In the genomic region with DNA sequence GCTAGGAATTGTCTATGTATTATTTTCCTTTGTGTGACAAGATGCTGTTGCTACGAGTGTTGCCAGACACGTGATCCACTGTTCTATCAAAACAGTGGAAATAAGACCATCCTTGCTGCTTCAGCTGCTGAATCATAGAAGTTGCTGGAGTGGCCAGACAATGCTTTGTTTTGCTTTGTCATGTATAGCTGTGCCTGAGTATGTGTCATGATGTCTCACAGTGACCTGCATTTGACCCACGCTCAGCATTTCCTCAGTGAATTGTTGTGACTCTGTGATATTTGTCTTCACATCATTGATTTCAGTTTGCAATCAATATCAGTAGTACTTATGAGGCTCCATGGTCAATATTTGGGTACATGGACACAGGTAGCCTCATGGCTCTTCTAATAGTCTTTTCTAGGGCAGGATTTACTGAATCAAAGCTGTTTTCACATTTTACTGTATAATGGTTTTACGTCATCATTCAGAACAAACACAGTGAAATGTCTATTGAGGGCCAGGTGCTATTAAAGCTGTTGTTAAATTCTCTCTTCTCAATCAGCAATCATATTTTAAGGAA, we compare ENCODE assay signal across 12 cellular contexts. TPM values are rescaled to one million over a fixed set of nuclear protein-coding genes. Genes with fewer than 3 reads are reported as not detected.
DNase-seq lines count a peak whose midpoint lies in the region; ATAC-seq and TF ChIP-seq lines count a peak whose summit lies in the region.
"Had no signal": no experiment of that assay in that cellular context is flagged by ENCODE, and none has a peak within 500 bp of the region (broad histone marks: within the 10 kb centered on the region; RNA-seq: fewer than 3 reads in every experiment).

No MANE protein-coding gene starts in this region.

- H3K27ac Mint-ChIP-seq in naive thymus-derived CD8-positive, alpha-beta T cell, result peak overlapping the region in 1 of 10 donors; percentile 72
- H3K27ac Mint-ChIP-seq: activated naive CD4-positive, alpha-beta T cell treated with anti-CD3 and anti-CD28 coated beads, Interleukin-2, amount 50 U/mL, for 24 hours; T-helper 1 cell treated with Interleukin-12 subunit alpha and Interleukin-12 subunit beta and Interleukin-4 antibody, amounts not matched to agents 30 μg/mL and 1 μg/mL, for 36 hours had no signal

- H3K36me3 Mint-ChIP-seq in naive thymus-derived CD8-positive, alpha-beta T cell, result peaks cover 7 to 30% (median 17%) of the 10 kb centered on the region in 3 donors

- intact Hi-C loops in PC-3 (cut with micrococcal nuclease), result no loop called here

- no peaks in the 10 kb centered on the region for H3F3A ChIP-seq in PC-3 (ENCODE audit: low read length, unreplicated experiment)

- no peaks in the 10 kb centered on the region for H4K20me1 ChIP-seq in PC-3 (ENCODE audit: low read length)
- no peaks in the 10 kb centered on the region for H4K20me1 ChIP-seq in osteoblast (ENCODE audit: insufficient read depth, low read length)

- no peak overlapping the region for H3K4me3 Mint-ChIP-seq in naive thymus-derived CD8-positive, alpha-beta T cell
- H3K4me3 Mint-ChIP-seq: activated naive CD4-positive, alpha-beta T cell treated with anti-CD3 and anti-CD28 coated beads, Interleukin-2, amount 50 U/mL, for 24 hours; T-helper 1 cell treated with Interleukin-12 subunit alpha and Interleukin-12 subunit beta and Interleukin-4 antibody, amounts not matched to agents 30 μg/mL and 1 μg/mL, for 36 hours had no signal

- peaks cover 0 to 16% (median 0%) of the 10 kb centered on the region in 9 donors for H3K9me3 Mint-ChIP-seq in naive thymus-derived CD8-positive, alpha-beta T cell
- H3K9me3 Mint-ChIP-seq: activated naive CD4-positive, alpha-beta T cell treated with anti-CD3 and anti-CD28 coated beads, Interleukin-2, amount 50 U/mL, for 24 hours; T-helper 1 cell treated with Interleukin-12 subunit alpha and Interleukin-12 subunit beta and Interleukin-4 antibody, amounts not matched to agents 30 μg/mL and 1 μg/mL, for 36 hours had no signal

- no peak overlapping the region for H2AFZ ChIP-seq in PC-3 (ENCODE audit: low read length)
- no peak overlapping the region for H2AFZ ChIP-seq in osteoblast (ENCODE audit: low read length)

- no peaks in the 10 kb centered on the region for H3K79me2 ChIP-seq in PC-3 (ENCODE audit: low read length)
- H3K79me2 ChIP-seq in osteoblast (ENCODE audit: insufficient read depth, low read length), result peaks cover 14% of the 10 kb centered on the region

- H3K27ac ChIP-seq in PC-3 (ENCODE audit: low read length), result peak overlapping the region; percentile 64
- H3K27ac ChIP-seq in osteoblast (ENCODE audit: low read depth, low read length), result peak overlapping the region; percentile 67
- H3K27ac ChIP-seq: skin epidermis had no signal

- H3K4me3 ChIP-seq in PC-3 (ENCODE audit: low read length), result no peak overlapping the region
- no peak overlapping the region for H3K4me3 ChIP-seq in osteoblast (ENCODE audit: insufficient read depth, low read length)
- H3K4me3 ChIP-seq: skin epidermis had no signal

- H3K27me3 ChIP-seq in PC-3 (ENCODE audit: low read length), result no peaks in the 10 kb centered on the region
- no peaks in the 10 kb centered on the region for H3K27me3 ChIP-seq in osteoblast (ENCODE audit: insufficient read depth, low read length)

- no peaks in the 10 kb centered on the region; the same call in 1 of the 2 replicates for H3K36me3 ChIP-seq in PC-3 (ENCODE audit: low read depth, low read length)
- peaks cover 2% of the 10 kb centered on the region for H3K36me3 ChIP-seq in osteoblast (ENCODE audit: insufficient read depth, low read length)

- H3K4me2 ChIP-seq in PC-3 (ENCODE audit: low read length) (peak overlapping the region; percentile 16), osteoblast (ENCODE audit: insufficient read depth, low read length) (peak overlapping the region; percentile 59)

- CTCF ChIA-PET in PC-3 (lab: Charles Lee), result no interaction called here

- POLR2A ChIA-PET in PC-3 (lab: Charles Lee; ENCODE audit: unreplicated experiment), result interaction anchor here (0.6 to 1.2 kb wide), 2 partner anchors 18 to 1851 kb away, joined by 4 to 5 read pairs; no protein-coding TSS in a partner anchor
- POLR2A ChIA-PET in naive thymus-derived CD8-positive, alpha-beta T cell (lab: Charles Lee), result interaction anchor here (0.5 kb wide), 1 partner anchor 11 kb away, joined by 3 read pairs; no protein-coding TSS in a partner anchor

- no peaks in the 10 kb centered on the region for H3K9me2 ChIP-seq in PC-3 (replicated peaks; ENCODE audit: low read length)

- peaks cover 20% of the 10 kb centered on the region for H3K4me1 ChIP-seq in PC-3 (ENCODE audit: insufficient read depth, low read length)
- peaks cover 12% of the 10 kb centered on the region for H3K4me1 ChIP-seq in osteoblast (ENCODE audit: insufficient read depth, low read length)

- H3K4me1 Mint-ChIP-seq in naive thymus-derived CD8-positive, alpha-beta T cell, result peaks cover 0 to 3% (median 2%) of the 10 kb centered on the region in 4 donors
- H3K4me1 Mint-ChIP-seq: activated naive CD4-positive, alpha-beta T cell treated with anti-CD3 and anti-CD28 coated beads, Interleukin-2, amount 50 U/mL, for 24 hours had no signal

- TF ChIP-seq CTCF in PC-3 (conservative IDR thresholded peaks at IDR 0.05; ENCODE audit: low read depth, low read length), result no peak
- TF ChIP-seq CTCF in osteoblast (IDR thresholded peaks at IDR 0.05; ENCODE audit: extremely low read depth, low read depth, low read length), result no peak

- H3K9ac ChIP-seq in PC-3 (ENCODE audit: low read length), result no peak overlapping the region

- DNase-seq in GM03348 (ENCODE audit: low spot score) (peak; percentile 81), PC-3 (peak; percentile 85), epidermal melanocyte (ENCODE audit: insufficient read length, low spot score) (peak; percentile 25), osteoblast (ENCODE audit: insufficient read length, low spot score, missing footprints) (peak; percentile 93), SK-N-DZ (ENCODE audit: low spot score) (no peak)
- no peak for DNase-seq in stimulated activated CD4-positive, alpha-beta T cell treated with anti-CD3 and anti-CD28 coated beads, Interleukin-2, amount 100 ng/mL, for 24 hours
- DNase-seq in naive thymus-derived CD8-positive, alpha-beta T cell, result no peak
- DNase-seq: NCI-H1105 treated with DMSO at 0.1 percent for 48 hours had no signal

- no peaks in the 10 kb centered on the region for H3K27me3 Mint-ChIP-seq in naive thymus-derived CD8-positive, alpha-beta T cell
- H3K27me3 Mint-ChIP-seq: activated naive CD4-positive, alpha-beta T cell treated with anti-CD3 and anti-CD28 coated beads, Interleukin-2, amount 50 U/mL, for 24 hours had no signal

- no TSS peak for BruUV-seq in PC-3 (replicated peaks; lab: Mats Ljungman, UMichigan)

- peak; percentile 92 for ATAC-seq in PC-3
- ATAC-seq in HG02852 (IDR thresholded peaks at IDR 0.05; ENCODE audit: unreplicated experiment), result no peak
- ATAC-seq in naive thymus-derived CD8-positive, alpha-beta T cell, result no peak

- H3K9me3 ChIP-seq in PC-3 (ENCODE audit: low read length) (no peaks in the 10 kb centered on the region), osteoblast (ENCODE audit: low read depth, low read length) (no peaks in the 10 kb centered on the region)

RNA-seq across cellular contexts. Expression of a gene that starts 53.4 kb away (rescaled TPM):
- total RNA-seq in PC-3 (2014; rRNA removed) (96.0 and 113 TPM in 2 replicates), osteoblast (117 and 127 TPM in 2 replicates)
- 115 and 117 TPM in 2 replicates for polyA plus RNA-seq in SK-N-DZ (2014; cell fraction: cytosol; rRNA removed)
- polyA plus RNA-seq in SK-N-DZ (2014; cell fraction: nucleus; rRNA removed), result 38.9 and 41.0 TPM in 2 replicates
- 10 to 100 TPM; 71.4 to 74.1 TPM for total RNA-seq in naive thymus-derived CD8-positive, alpha-beta T cell
- 100 to 1,000 TPM in 1 of 3 donors, 10 to 100 TPM in 2; 60.5 to 100 (median 86.2) TPM for polyA plus RNA-seq in naive thymus-derived CD8-positive, alpha-beta T cell

Comparison
In these comparisons a context has a peak if more than half of its experiments do, and no peak if none do; other contexts are left out.
1. DNase-seq: peak in GM03348 (single experiment), PC-3 (single experiment), epidermal melanocyte (single experiment) and osteoblast (single experiment); none in SK-N-DZ (single experiment), stimulated activated CD4-positive, alpha-beta T cell treated with anti-CD3 and anti-CD28 coated beads, Interleukin-2, amount 100 ng/mL, for 24 hours (0 of 2) and naive thymus-derived CD8-positive, alpha-beta T cell (0 of 10).